18 cellular contexts compared by ENCODE assay signal in genomic region chr3:113615976-113616375, GRCh38.
"Had no signal": no experiment of that assay in that cellular context is flagged by ENCODE, and none has a peak within 500 bp of the region (broad histone marks: within the 10 kb centered on the region; RNA-seq: fewer than 3 reads in every experiment).

No MANE protein-coding gene starts in this region.

- H3K27me3 ChIP-seq: ascending aorta, esophagus squamous epithelium, left lung, tibial artery had no signal

- H3K27ac Mint-ChIP-seq: activated naive CD8-positive, alpha-beta T cell treated with anti-CD3 and anti-CD28 coated beads, Interleukin-2, amount 50 U/mL, for 24 hours; effector memory CD8-positive, alpha-beta T cell; nephron progenitor cell had no signal

- H3K4me3 ChIP-seq: ascending aorta, esophagus squamous epithelium, left lung, tibial artery had no signal

- H3K4me1 ChIP-seq: ascending aorta, esophagus squamous epithelium had no signal

- H3K36me3 ChIP-seq: ascending aorta, esophagus squamous epithelium, left lung, tibial artery had no signal

- H3K4me3 Mint-ChIP-seq: activated naive CD4-positive, alpha-beta T cell treated with anti-CD3 and anti-CD28 coated beads, Interleukin-2, amount 10 ng/mL, durations not matched to agents 7 days and 5 days; activated naive CD8-positive, alpha-beta T cell treated with anti-CD3 and anti-CD28 coated beads, Interleukin-2, amount 50 U/mL, for 24 hours; effector memory CD8-positive, alpha-beta T cell; nephron progenitor cell had no signal

- ATAC-seq: activated naive CD8-positive, alpha-beta T cell treated with anti-CD3 and anti-CD28 coated beads, Interleukin-2, amount 50 U/mL, for 24 hours; effector memory CD8-positive, alpha-beta T cell; left lung; stimulated activated naive CD8-positive, alpha-beta T cell treated with anti-CD3 and anti-CD28 coated beads, Interleukin-15, Interleukin-2, amounts not matched to agents 100 U/mL and 50 U/mL, for 24 hours had no signal

- DNase-seq: activated CD4-positive, CD25-positive, alpha-beta regulatory T cell treated with anti-CD3 and anti-CD28 coated beads, Interleukin-2, amount 50 U/mL, for 72 hours; activated CD8-positive, alpha-beta memory T cell treated with anti-CD3 and anti-CD28 coated beads for 24 hours; activated CD8-positive, alpha-beta memory T cell treated with anti-CD3 and anti-CD28 coated beads, Interleukin-2, amount 50 U/mL, for 48 hours; activated effector memory CD4-positive, alpha-beta T cell treated with Interleukin-2 at 50 U/mL for 16 hours; activated naive CD4-positive, alpha-beta T cell treated with anti-CD3 and anti-CD28 coated beads, Interleukin-2, amount 10 ng/mL, durations not matched to agents 7 days and 5 days; activated naive CD8-positive, alpha-beta T cell treated with anti-CD3 and anti-CD28 coated beads, Interleukin-2, amount 50 U/mL, for 24 hours; activated T-cell treated with anti-CD3 and anti-CD28 coated beads, Interleukin-2, amount 50 U/mL, for 48 hours; effector memory CD8-positive, alpha-beta T cell; esophagus squamous epithelium; hypothalamus; left lung; nephron progenitor cell; nucleus accumbens; stimulated activated CD4-positive, alpha-beta T cell treated with anti-CD3 and anti-CD28 coated beads, Interleukin-2, amount 100 ng/mL, for 24 hours; stimulated activated naive CD8-positive, alpha-beta T cell treated with anti-CD3 and anti-CD28 coated beads, Interleukin-15, Interleukin-2, amounts not matched to agents 100 U/mL and 50 U/mL, for 24 hours; T1000 had no signal

- H3K9me3 Mint-ChIP-seq: activated naive CD4-positive, alpha-beta T cell treated with anti-CD3 and anti-CD28 coated beads, Interleukin-2, amount 10 ng/mL, durations not matched to agents 7 days and 5 days; activated naive CD8-positive, alpha-beta T cell treated with anti-CD3 and anti-CD28 coated beads, Interleukin-2, amount 50 U/mL, for 24 hours; effector memory CD8-positive, alpha-beta T cell; nephron progenitor cell had no signal

- H3K27me3 Mint-ChIP-seq: activated naive CD4-positive, alpha-beta T cell treated with anti-CD3 and anti-CD28 coated beads, Interleukin-2, amount 10 ng/mL, durations not matched to agents 7 days and 5 days; activated naive CD8-positive, alpha-beta T cell treated with anti-CD3 and anti-CD28 coated beads, Interleukin-2, amount 50 U/mL, for 24 hours; effector memory CD8-positive, alpha-beta T cell had no signal

- H3K4me1 Mint-ChIP-seq: activated naive CD4-positive, alpha-beta T cell treated with anti-CD3 and anti-CD28 coated beads, Interleukin-2, amount 10 ng/mL, durations not matched to agents 7 days and 5 days had no signal

- H3K9me3 ChIP-seq: ascending aorta, esophagus squamous epithelium, left lung, tibial artery had no signal

- H3K27ac ChIP-seq: ascending aorta, esophagus squamous epithelium, left lung, tibial artery had no signal
